Comparison of ENCODE assay signal across 8 cellular contexts in the genomic region with DNA sequence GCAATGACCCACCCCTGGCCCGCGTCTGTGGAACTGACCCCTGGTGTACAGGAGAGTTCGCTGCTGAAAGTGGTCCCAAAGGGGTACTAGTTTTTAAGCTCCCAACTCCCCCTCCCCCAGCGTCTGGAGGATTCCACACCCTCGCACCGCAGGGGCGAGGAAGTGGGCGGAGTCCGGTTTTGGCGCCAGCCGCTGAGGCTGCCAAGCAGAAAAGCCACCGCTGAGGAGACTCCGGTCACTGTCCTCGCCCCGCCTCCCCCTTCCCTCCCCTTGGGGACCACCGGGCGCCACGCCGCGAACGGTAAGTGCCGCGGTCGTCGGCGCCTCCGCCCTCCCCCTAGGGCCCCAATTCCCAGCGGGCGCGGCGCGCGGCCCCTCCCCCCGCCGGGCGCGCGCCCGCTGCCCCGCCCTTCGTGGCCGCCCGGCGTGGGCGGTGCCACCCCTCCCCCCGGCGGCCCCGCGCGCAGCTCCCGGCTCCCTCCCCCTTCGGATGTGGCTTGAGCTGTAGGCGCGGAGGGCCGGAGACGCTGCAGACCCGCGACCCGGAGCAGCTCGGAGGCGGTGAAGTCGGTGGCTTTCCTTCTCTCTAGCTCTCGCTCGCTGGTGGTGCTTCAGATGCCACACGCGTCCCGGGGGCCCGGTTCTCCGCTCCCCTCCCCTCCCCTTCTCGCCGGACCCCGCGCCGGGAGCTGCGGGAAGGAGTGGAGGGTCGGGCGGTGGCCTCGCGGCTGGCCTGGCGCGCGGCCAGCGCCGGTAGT. TPM values are rescaled to one million over a fixed set of nuclear protein-coding genes. Genes with fewer than 3 reads are reported as not detected.
DNase-seq lines count a peak whose midpoint lies in the region; ATAC-seq and TF ChIP-seq lines count a peak whose summit lies in the region.

A gene (plus strand): TSS at position 485 of the 758 bp plus-strand sequence. CDS start 1,254 bp downstream, outside the sequence.

- peak within 1 kb of the TSS; percentile 60 to 100 (median 88) for H3K4me3 ChIP-seq in adrenal gland
- H3K4me3 ChIP-seq in upper lobe of right lung = peak within 1 kb of the TSS; percentile 89

- H3K4me1 Mint-ChIP-seq in progenitor cell of endocrine pancreas (ENCODE audit: low read depth) = peaks cover 42% of the 10 kb centered on the region

- peak within 1 kb of the TSS; percentile 100 for H3K27ac Mint-ChIP-seq in progenitor cell of endocrine pancreas

- no peaks in the 10 kb centered on the region for H3K27me3 Mint-ChIP-seq in progenitor cell of endocrine pancreas

- intact Hi-C loops in T-helper 1 cell treated with Interleukin-12 subunit alpha and Interleukin-12 subunit beta and Interleukin-4 antibody, amounts not matched to agents 30 ng/mL and 1 ng/mL, for 36 hours (cut with micrococcal nuclease) = loop anchor here (1.0 to 5.0 kb wide), 6 partner anchors 78 to 1539 kb away; a partner anchor contains a TSS
- intact Hi-C loops in adrenal gland (cut with DNase I) (no loop called here), left cardiac atrium (cut with DNase I) (loop anchor here in 1 of 2 donors (10.0 kb wide), 1 partner anchor 107 kb away; no protein-coding TSS in a partner anchor), upper lobe of right lung (cut with DNase I) (no loop called here)

- WGBS in adrenal gland, 4 donors = 0 to 5% (median 1%) methylated on average over 5 to 84 of the region's 84 CpGs

- peaks cover 0 to 18% of the 10 kb centered on the region in 2 donors for H3K36me3 ChIP-seq in adrenal gland (replicated peaks in 1 of 2)
- peaks cover 35% of the 10 kb centered on the region for H3K36me3 ChIP-seq in upper lobe of right lung

- ATAC-seq in GM18498 (IDR thresholded peaks at IDR 0.05; ENCODE audit: unreplicated experiment) (peak; percentile 48), HG02852 (IDR thresholded peaks at IDR 0.05; ENCODE audit: unreplicated experiment) (peak; percentile 36), left cardiac atrium (peak; percentile 68 to 79), upper lobe of right lung (peak; percentile 85)

- TF ChIP-seq CTCF in adrenal gland (IDR thresholded peaks at IDR 0.05) (no peak), progenitor cell of endocrine pancreas (IDR thresholded peaks at IDR 0.05; ENCODE audit: unreplicated experiment) (no peak), upper lobe of right lung (IDR thresholded peaks at IDR 0.05) (no peak)

- H3K9me3 ChIP-seq in adrenal gland (replicated peaks in 1 of 3) (no peaks in the 10 kb centered on the region), upper lobe of right lung (no peaks in the 10 kb centered on the region)

- H3K4me1 ChIP-seq in adrenal gland (replicated peaks in 1 of 2) (peaks cover 27 to 47% of the 10 kb centered on the region in 2 donors), upper lobe of right lung (peaks cover 38% of the 10 kb centered on the region)

- peak; percentile 97 for DNase-seq in NCI-H146 (lab: John Stamatoyannopoulos, UW)
- peak; percentile 88 to 94 (median 91) for DNase-seq in adrenal gland
- DNase-seq in left cardiac atrium = peak; percentile 91
- DNase-seq in progenitor cell of endocrine pancreas (ENCODE audit: low spot score, unreplicated experiment) = peak; percentile 77
- DNase-seq in upper lobe of right lung = peak; percentile 94

- peak; percentile 77 to 89 for TF ChIP-seq POLR2A in adrenal gland (IDR thresholded peaks at IDR 0.05)

- H3K27me3 ChIP-seq in adrenal gland (no peaks in the 10 kb centered on the region), upper lobe of right lung (no peaks in the 10 kb centered on the region)

- H3K27ac ChIP-seq in adrenal gland (peak within 1 kb of the TSS; percentile 93 to 100 (median 99)), upper lobe of right lung (peak within 1 kb of the TSS; percentile 99)

- H3K36me3 Mint-ChIP-seq in progenitor cell of endocrine pancreas (ENCODE audit: insufficient read depth) = peaks cover 44% of the 10 kb centered on the region

- H3K4me3 Mint-ChIP-seq in progenitor cell of endocrine pancreas (ENCODE audit: low read depth) = peak within 1 kb of the TSS; percentile 100

- H3K9me3 Mint-ChIP-seq in progenitor cell of endocrine pancreas (ENCODE audit: low read depth) = no peaks in the 10 kb centered on the region

RNA-seq across cellular contexts. Expression of the gene that starts here (rescaled TPM):
- 198 and 199 TPM in 2 replicates for total RNA-seq in T-helper 1 cell treated with Interleukin-12 subunit alpha and Interleukin-12 subunit beta and Interleukin-4 antibody, amounts not matched to agents 30 ng/mL and 1 ng/mL, for 36 hours
- total RNA-seq in adrenal gland = 100 to 1,000 TPM in 4 of 8 donors, 10 to 100 TPM in 4; 35.2 to 164 (median 87.8) TPM
- polyA plus RNA-seq in adrenal gland = 100 to 1,000 TPM in 1 of 3 donors, 10 to 100 TPM in 2; 67.4 to 203 (median 74.1) TPM
- total RNA-seq in left cardiac atrium = 10 to 100 TPM; 61.9 to 82.7 TPM
- total RNA-seq in progenitor cell of endocrine pancreas = 221 and 222 TPM in 2 replicates
- total RNA-seq in upper lobe of right lung = 83.8 TPM

Comparison
In these comparisons a context has a peak if more than half of its experiments do, and no peak if none do; other contexts are left out.
1. Peak in every context shown above with its lines: DNase-seq, ATAC-seq, H3K4me3 ChIP-seq and H3K27ac ChIP-seq.